8 cellular contexts compared by ENCODE assay signal in the genomic region with DNA sequence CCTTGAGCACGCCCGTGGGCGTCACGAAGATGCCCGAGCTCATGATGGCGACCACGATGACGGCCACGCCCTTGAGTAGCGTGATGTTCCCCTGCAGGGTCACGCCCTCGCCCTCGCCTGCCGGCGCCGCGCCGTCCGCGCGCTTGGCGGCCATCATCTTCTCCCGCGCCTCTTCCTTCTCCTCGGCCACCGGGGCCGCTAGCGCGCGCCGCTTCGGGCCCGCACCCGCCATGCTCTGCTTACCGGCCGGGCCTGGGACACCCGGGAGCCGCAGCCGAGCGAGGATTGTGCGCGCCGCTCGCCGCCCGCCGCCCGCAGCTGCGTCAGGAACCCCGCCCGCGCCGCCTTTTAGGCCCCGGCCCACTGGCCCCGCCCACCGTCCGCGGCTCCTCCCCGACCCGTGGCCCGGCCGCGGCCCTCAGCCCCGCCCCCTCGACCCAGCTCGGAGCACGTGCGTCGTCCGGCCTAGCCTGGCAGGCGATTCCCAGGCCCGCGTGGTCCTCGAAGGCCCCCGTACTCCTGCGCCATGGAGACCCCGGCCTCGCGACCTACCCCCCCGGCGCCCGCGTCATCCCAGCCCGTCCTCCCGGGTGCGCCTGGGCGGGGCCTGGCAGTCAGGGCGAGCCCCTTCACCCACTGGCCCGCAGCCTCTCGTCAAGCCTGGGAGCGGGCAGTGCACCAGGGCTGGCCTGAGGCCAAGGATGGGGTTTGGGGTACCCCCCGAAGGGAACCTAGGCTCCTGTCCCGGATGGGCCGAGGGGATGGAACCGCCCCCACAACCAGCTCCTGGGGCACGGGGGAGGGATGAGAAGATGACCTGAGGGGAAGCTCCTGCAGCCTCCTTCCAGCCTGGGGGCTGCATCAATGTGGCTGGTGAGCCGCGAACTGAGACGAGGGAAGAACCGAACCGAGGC.
DNase-seq lines count a peak whose midpoint lies in the region; ATAC-seq and TF ChIP-seq lines count a peak whose summit lies in the region.
"Not testable (repeated sequence)": the region's sequence is repeated elsewhere in the genome, so short reads cannot be mapped to it uniquely, and the experiment has no call there.

No MANE protein-coding gene starts in this region.

- peaks cover 21% of the 10 kb centered on the region in 2 donors for H3K36me3 Mint-ChIP-seq in activated naive CD4-positive, alpha-beta T cell treated with anti-CD3 and anti-CD28 coated beads, Interleukin-2, amount 50 U/mL, for 72 hours
- H3K36me3 Mint-ChIP-seq in glutamatergic neuron (ENCODE audit: unreplicated experiment): not testable (repeated sequence)

- not testable (repeated sequence) for H3K9me2 ChIP-seq in SK-N-SH

- H3K4me2 ChIP-seq in SK-N-SH: peak overlapping the region; percentile 86
- H3K4me2 ChIP-seq in osteoblast (ENCODE audit: insufficient read depth, low read length): peak overlapping the region; percentile 88

- peak; percentile 58 for ATAC-seq in HG02588 (IDR thresholded peaks at IDR 0.05; ENCODE audit: unreplicated experiment)
- peak; percentile 57 to 74 for ATAC-seq in activated naive CD4-positive, alpha-beta T cell treated with anti-CD3 and anti-CD28 coated beads, Interleukin-2, amount 50 U/mL, for 72 hours

- TF ChIP-seq EP300 in SK-N-SH (IDR thresholded peaks at IDR 0.05; ENCODE audit: borderline replicate concordance in 1 of 2, low read depth in 1 of 2, low read length in 1 of 2): not testable (repeated sequence)

- H2AFZ ChIP-seq in SK-N-SH (ENCODE audit: low read depth): peak overlapping the region; percentile 61; the same call in 1 of the 2 replicates
- peak overlapping the region; percentile 62 for H2AFZ ChIP-seq in osteoblast (ENCODE audit: low read length)

- TF ChIP-seq CTCF in GM10248 (IDR thresholded peaks at IDR 0.05; ENCODE audit: control extremely low read depth, extremely low read depth, low read depth, missing control alignments); NB4 (IDR thresholded peaks at IDR 0.05; ENCODE audit: low read depth, low read length); SK-N-SH (IDR thresholded peaks at IDR 0.05); glutamatergic neuron (IDR thresholded peaks at IDR 0.05; ENCODE audit: partially characterized antibody, unreplicated experiment); osteoblast (IDR thresholded peaks at IDR 0.05; ENCODE audit: extremely low read depth, low read depth, low read length): not testable (repeated sequence)
- TF ChIP-seq CTCF in testis (IDR thresholded peaks at IDR 0.05): peak in 1 of 3 experiments; percentile 2

- H3K27ac ChIP-seq in SK-N-SH (ENCODE audit: low read depth in 2 of 2, low read length in 1 of 2): peak overlapping the region; percentile 84 to 86
- peak overlapping the region; percentile 90 for H3K27ac ChIP-seq in osteoblast (ENCODE audit: low read depth, low read length)
- H3K27ac ChIP-seq in testis: peak overlapping the region; percentile 92

- H3F3A ChIP-seq in SK-N-SH (replicated peaks; ENCODE audit: insufficient read depth): peaks cover 16% of the 10 kb centered on the region

- DNase-seq in GM10248 (ENCODE audit: extremely low spot score) (peak; percentile 92), NB4 (ENCODE audit: low read depth) (peak; percentile 95), SK-N-SH (peak; percentile 99), glutamatergic neuron (peak; percentile 100), osteoblast (ENCODE audit: insufficient read length, low spot score, missing footprints) (peak; percentile 97), testis (peak; percentile 97)
- DNase-seq in activated naive CD4-positive, alpha-beta T cell treated with anti-CD3 and anti-CD28 coated beads, Interleukin-2, amount 50 U/mL, for 72 hours (ENCODE audit: low spot score in 2 of 2): peak; percentile 97 to 100

- TF ChIP-seq POLR2A in NB4 (IDR thresholded peaks at IDR 0.05; ENCODE audit: extremely low read depth, insufficient read length) (peak; percentile 41), testis (IDR thresholded peaks at IDR 0.05) (peak; percentile 84)

- peaks cover 17% of the 10 kb centered on the region for H3K27me3 Mint-ChIP-seq in glutamatergic neuron (ENCODE audit: unreplicated experiment)

- peak overlapping the region; percentile 99 to 100 for H3K27ac Mint-ChIP-seq in activated naive CD4-positive, alpha-beta T cell treated with anti-CD3 and anti-CD28 coated beads, Interleukin-2, amount 50 U/mL, for 72 hours
- peak overlapping the region; percentile 76 for H3K27ac Mint-ChIP-seq in glutamatergic neuron (ENCODE audit: unreplicated experiment)

- CTCF ChIA-PET in GM10248 (lab: Yijun Ruan, JAX): not testable (repeated sequence)
- CTCF ChIA-PET in SK-N-SH (lab: Yijun Ruan, JAX): interaction anchor here (1.0 kb wide), 1 partner anchor 12 kb away, joined by 3 read pairs; no protein-coding TSS in a partner anchor

- H3K36me3 ChIP-seq in SK-N-SH (replicated peaks in 1 of 2; ENCODE audit: control insufficient read depth in 1 of 2, insufficient read depth in 2 of 2, low read length in 1 of 2); osteoblast (ENCODE audit: insufficient read depth, low read length); testis (ENCODE audit: low read depth, missing control alignments): not testable (repeated sequence)

- POLR2A ChIA-PET in GM10248 (lab: Yijun Ruan, JAX) (interaction anchor here (0.5 to 0.8 kb wide), 2 partner anchors 361 to 655 kb away, joined by 3 read pairs; no protein-coding TSS in a partner anchor), SK-N-SH (lab: Yijun Ruan, JAX) (interaction anchor here (0.7 kb wide), 2 partner anchors 122 to 411 kb away, joined by 3 read pairs; no protein-coding TSS in a partner anchor)

- H3K4me1 Mint-ChIP-seq in glutamatergic neuron (ENCODE audit: low read depth, unreplicated experiment): peaks cover 21% of the 10 kb centered on the region

- peak overlapping the region; percentile 68 for H3K4me3 ChIP-seq in NB4 (ENCODE audit: low read depth, low read length)
- H3K4me3 ChIP-seq in SK-N-SH (ENCODE audit: low read depth in 2 of 2, low read length in 1 of 2): peak overlapping the region; percentile 74 to 92
- peak overlapping the region; percentile 81 for H3K4me3 ChIP-seq in osteoblast (ENCODE audit: insufficient read depth, low read length)
- peak overlapping the region; percentile 76 to 87 for H3K4me3 ChIP-seq in testis

- H3K9ac ChIP-seq in SK-N-SH: peak overlapping the region; percentile 98

- not testable (repeated sequence) for H3K27me3 ChIP-seq in SK-N-SH (ENCODE audit: insufficient read depth); osteoblast (ENCODE audit: insufficient read depth, low read length); testis

- H3K4me3 Mint-ChIP-seq in glutamatergic neuron (ENCODE audit: unreplicated experiment): peak overlapping the region; percentile 92

- WGBS in SK-N-SH (ENCODE audit: low lambda C conversion rate): 32% methylated on average over 6 of the region's 101 CpGs
- 4% methylated on average over 42 to 100 of the region's 101 CpGs for WGBS in testis, 2 donors

- peaks cover 39% of the 10 kb centered on the region for H4K20me1 ChIP-seq in SK-N-SH (ENCODE audit: insufficient read depth)
- H4K20me1 ChIP-seq in osteoblast (ENCODE audit: insufficient read depth, low read length): not testable (repeated sequence)

- not testable (repeated sequence) for H3K9me3 ChIP-seq in SK-N-SH; osteoblast (ENCODE audit: low read depth, low read length); testis

- H3K9me3 Mint-ChIP-seq in activated naive CD4-positive, alpha-beta T cell treated with anti-CD3 and anti-CD28 coated beads, Interleukin-2, amount 50 U/mL, for 72 hours; glutamatergic neuron (ENCODE audit: unreplicated experiment): not testable (repeated sequence)

- intact Hi-C loops in testis (cut with DNase I; ENCODE audit: low total_unique reads): not testable (repeated sequence)

- peaks cover 45% of the 10 kb centered on the region for H3K79me2 ChIP-seq in SK-N-SH (ENCODE audit: insufficient read depth)
- H3K79me2 ChIP-seq in osteoblast (ENCODE audit: insufficient read depth, low read length): peaks cover 24% of the 10 kb centered on the region

- TF ChIP-seq RAD21 in SK-N-SH (IDR thresholded peaks at IDR 0.05; ENCODE audit: low read length): not testable (repeated sequence)

- peaks cover 15 to 17% of the 10 kb centered on the region in 2 experiments; a peak in 3 of 4 replicates for H3K4me1 ChIP-seq in SK-N-SH (ENCODE audit: control insufficient read depth in 1 of 2, insufficient read depth in 2 of 2, low read depth in 1 of 2, low read length in 1 of 2)
- H3K4me1 ChIP-seq in osteoblast (ENCODE audit: insufficient read depth, low read length): not testable (repeated sequence)
- H3K4me1 ChIP-seq in testis: peaks cover 11% of the 10 kb centered on the region

TF ChIP-seq in SK-N-SH, 30 proteins besides CTCF, POLR2A, EP300 and RAD21 (continues in another document):
- TF ChIP-seq YY1 (IDR thresholded peaks at IDR 0.05; ENCODE audit: low read depth) (peak; percentile 76; the same call in 1 of the 2 replicates), CHD2 (IDR thresholded peaks at IDR 0.05; ENCODE audit: low read length, partially characterized antibody) (peak; percentile 4), NFIC (IDR thresholded peaks at IDR 0.05; ENCODE audit: borderline replicate concordance) (peak; percentile 7; the same call in 1 of the 2 replicates), MXI1 (IDR thresholded peaks at IDR 0.05; ENCODE audit: low read depth, low read length) (peak; percentile 93), MAX (IDR thresholded peaks at IDR 0.05; ENCODE audit: low read depth) (peak; percentile 100)
- TF ChIP-seq, protein P1, sequence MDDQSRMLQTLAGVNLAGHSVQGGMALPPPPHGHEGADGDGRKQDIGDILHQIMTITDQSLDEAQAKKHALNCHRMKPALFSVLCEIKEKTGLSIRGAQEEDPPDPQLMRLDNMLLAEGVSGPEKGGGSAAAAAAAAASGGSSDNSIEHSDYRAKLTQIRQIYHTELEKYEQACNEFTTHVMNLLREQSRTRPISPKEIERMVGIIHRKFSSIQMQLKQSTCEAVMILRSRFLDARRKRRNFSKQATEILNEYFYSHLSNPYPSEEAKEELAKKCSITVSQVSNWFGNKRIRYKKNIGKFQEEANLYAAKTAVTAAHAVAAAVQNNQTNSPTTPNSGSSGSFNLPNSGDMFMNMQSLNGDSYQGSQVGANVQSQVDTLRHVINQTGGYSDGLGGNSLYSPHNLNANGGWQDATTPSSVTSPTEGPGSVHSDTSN (IDR thresholded peaks at IDR 0.05): peak; percentile 30; the same call in 1 of the 2 replicates

Comparison
In these comparisons a context has a peak if more than half of its experiments do, and no peak if none do; other contexts are left out.
1. Peak in every context shown above with its lines: DNase-seq, ATAC-seq, H3K4me3 ChIP-seq and H3K27ac ChIP-seq.